In the genomic region with DNA sequence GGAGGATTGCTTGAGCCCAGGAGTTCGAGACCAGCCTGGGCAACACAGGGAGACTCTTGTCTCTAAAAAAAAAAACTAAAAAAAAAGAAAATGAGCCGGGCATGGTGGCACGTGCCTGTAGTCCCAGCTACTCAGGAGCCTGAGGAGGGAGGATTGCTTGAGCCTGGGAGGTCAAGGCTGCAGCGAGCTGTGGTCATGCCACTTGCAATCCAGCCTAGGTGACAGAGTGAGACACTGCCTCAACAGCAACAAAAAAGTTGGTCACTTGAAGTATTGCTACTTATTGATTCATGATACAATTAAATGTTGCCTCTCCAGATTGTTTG, we compare ENCODE assay signal across 11 cellular contexts. TPM values are rescaled to one million over a fixed set of nuclear protein-coding genes. Genes with fewer than 3 reads are reported as not detected.
DNase-seq lines count a peak whose midpoint lies in the region; ATAC-seq and TF ChIP-seq lines count a peak whose summit lies in the region.
"Had no signal": no experiment of that assay in that cellular context is flagged by ENCODE, and none has a peak within 500 bp of the region (broad histone marks: within the 10 kb centered on the region; RNA-seq: fewer than 3 reads in every experiment).

No MANE protein-coding gene starts in this region.

- no peak for DNase-seq in A673 (ENCODE audit: low spot score)
- no peak for DNase-seq in HAP-1 (ENCODE audit: low spot score in 2 of 2)
- no peak for DNase-seq in activated T-helper 2 cell treated with anti-CD3 and anti-CD28 coated beads, Interferon-gamma antibody, Interleukin-2, Interleukin-4, amounts not matched to agents 10 μg/mL and 5 μg/mL and 100 μg/mL, durations not matched to agents 14 hours and 24 hours and 36 hours (ENCODE audit: low spot score)
- DNase-seq in NCI-H345 (lab: John Stamatoyannopoulos, UW), result no peak
- DNase-seq in stimulated activated CD4-positive, alpha-beta T cell treated with anti-CD3 and anti-CD28 coated beads, Interleukin-2, amount 100 ng/mL, for 24 hours, result no peak
- DNase-seq in stimulated activated naive CD4-positive, alpha-beta T cell (lab: John Stamatoyannopoulos, UW), result no peak
- DNase-seq: activated gamma-delta T cell treated with Interleukin-2 at 50 U/mL for 16 hours, immature natural killer cell, NCI-H2029 treated with DMSO at 0.1 percent for 48 hours had no signal

- H3K4me1 Mint-ChIP-seq in activated T-helper 2 cell treated with anti-CD3 and anti-CD28 coated beads, Interferon-gamma antibody, Interleukin-2, Interleukin-4, amounts not matched to agents 10 μg/mL and 5 μg/mL and 100 μg/mL, durations not matched to agents 14 hours and 24 hours and 36 hours (ENCODE audit: low read depth), result peaks cover 7% of the 10 kb centered on the region
- H3K4me1 Mint-ChIP-seq: immature natural killer cell had no signal

- peaks cover 5% of the 10 kb centered on the region for H3K27me3 Mint-ChIP-seq in activated T-helper 2 cell treated with anti-CD3 and anti-CD28 coated beads, Interferon-gamma antibody, Interleukin-2, Interleukin-4, amounts not matched to agents 10 μg/mL and 5 μg/mL and 100 μg/mL, durations not matched to agents 14 hours and 24 hours and 36 hours (ENCODE audit: low read depth)

- peak overlapping the region; percentile 54 for H3K4me3 Mint-ChIP-seq in activated T-helper 2 cell treated with anti-CD3 and anti-CD28 coated beads, Interferon-gamma antibody, Interleukin-2, Interleukin-4, amounts not matched to agents 10 μg/mL and 5 μg/mL and 100 μg/mL, durations not matched to agents 14 hours and 24 hours and 36 hours (ENCODE audit: low read depth)
- H3K4me3 Mint-ChIP-seq: immature natural killer cell had no signal

- intact Hi-C loops in A673 (cut with micrococcal nuclease; ENCODE audit: unreplicated experiment), result loop anchor here (2.0 kb wide), 1 partner anchor 58 kb away; the partner anchor contains the start of gene CXADR
- intact Hi-C loops in activated T-helper 2 cell treated with anti-CD3 and anti-CD28 coated beads, Interferon-gamma antibody, Interleukin-2, Interleukin-4, amounts not matched to agents 10 μg/mL and 5 μg/mL and 100 μg/mL, durations not matched to agents 14 hours and 24 hours and 36 hours (cut with micrococcal nuclease), result no loop called here

- no peaks in the 10 kb centered on the region for H3K27me3 ChIP-seq in A673 (replicated peaks; ENCODE audit: insufficient read depth, low read depth, low read length, poor library complexity)
- H3K27me3 ChIP-seq in HAP-1 (ENCODE audit: low read depth), result no peaks in the 10 kb centered on the region
- H3K27me3 ChIP-seq in iPS-20b (ENCODE audit: insufficient read depth, low read length), result no peaks in the 10 kb centered on the region

- TF ChIP-seq CTCF in A673 (conservative IDR thresholded peaks at IDR 0.05; ENCODE audit: low read depth, low read length), result no peak

- H3K27ac ChIP-seq in A673 (ENCODE audit: low read depth, low read length, poor library complexity, severe bottlenecking), result peak overlapping the region; percentile 14
- no peak overlapping the region for H3K27ac ChIP-seq in iPS-20b (ENCODE audit: low read length)

- H3K4me3 ChIP-seq in A673 (ENCODE audit: low read depth, low read length, poor library complexity, severe bottlenecking), result peak overlapping the region; percentile 39
- peak overlapping the region; percentile 31 for H3K4me3 ChIP-seq in HAP-1
- peak overlapping the region; percentile 60 for H3K4me3 ChIP-seq in iPS-20b (ENCODE audit: low read length)

- peak overlapping the region; percentile 65; the same call in 1 of the 2 replicates for H3K9ac ChIP-seq in iPS-20b (ENCODE audit: low read depth, low read length)

- H3K27ac Mint-ChIP-seq in activated T-helper 2 cell treated with anti-CD3 and anti-CD28 coated beads, Interferon-gamma antibody, Interleukin-2, Interleukin-4, amounts not matched to agents 10 μg/mL and 5 μg/mL and 100 μg/mL, durations not matched to agents 14 hours and 24 hours and 36 hours, result no peak overlapping the region
- H3K27ac Mint-ChIP-seq: immature natural killer cell had no signal

- CTCF ChIA-PET in A673 (lab: Charles Lee), result no interaction called here

- no peaks in the 10 kb centered on the region for H3K36me3 Mint-ChIP-seq in activated T-helper 2 cell treated with anti-CD3 and anti-CD28 coated beads, Interferon-gamma antibody, Interleukin-2, Interleukin-4, amounts not matched to agents 10 μg/mL and 5 μg/mL and 100 μg/mL, durations not matched to agents 14 hours and 24 hours and 36 hours (ENCODE audit: low read depth)
- H3K36me3 Mint-ChIP-seq: immature natural killer cell had no signal

- no peaks in the 10 kb centered on the region for H3K4me1 ChIP-seq in A673 (ENCODE audit: insufficient read depth, low read length, poor library complexity, severe bottlenecking)
- H3K4me1 ChIP-seq in HAP-1, result 0 out of 2 replicates have a peak, but pooled peaks cover 3% of the 10 kb centered on the region
- peaks cover 4% of the 10 kb centered on the region; the same call in 1 of the 2 replicates for H3K4me1 ChIP-seq in iPS-20b (ENCODE audit: insufficient read depth, low read length)

- BruUV-seq in A673 (replicated peaks; lab: Mats Ljungman, UMichigan), result no TSS peak

- no peaks in the 10 kb centered on the region for H3K9me3 ChIP-seq in A673 (ENCODE audit: low read depth, low read length, poor library complexity, severe bottlenecking)
- H3K9me3 ChIP-seq in HAP-1, result no peaks in the 10 kb centered on the region
- no peaks in the 10 kb centered on the region for H3K9me3 ChIP-seq in iPS-20b (ENCODE audit: insufficient read depth, low read depth, low read length)

- no peak for ATAC-seq in GM18861 (IDR thresholded peaks at IDR 0.05; ENCODE audit: unreplicated experiment)

- H3K36me3 ChIP-seq in A673 (ENCODE audit: insufficient read depth, low read length, poor library complexity, severe bottlenecking) (no peaks in the 10 kb centered on the region), HAP-1 (replicated peaks) (no peaks in the 10 kb centered on the region), iPS-20b (ENCODE audit: insufficient read depth, low read depth, low read length) (no peaks in the 10 kb centered on the region)

- H3K9me3 Mint-ChIP-seq in activated T-helper 2 cell treated with anti-CD3 and anti-CD28 coated beads, Interferon-gamma antibody, Interleukin-2, Interleukin-4, amounts not matched to agents 10 μg/mL and 5 μg/mL and 100 μg/mL, durations not matched to agents 14 hours and 24 hours and 36 hours, result no peaks in the 10 kb centered on the region

- POLR2A ChIA-PET in A673 (lab: Charles Lee; ENCODE audit: low non-redundant PET), result no interaction called here

- in situ Hi-C loops in HAP-1 (cut with MboI; ENCODE audit: low sequenced_read_pairs), result no loop called here

RNA-seq across cellular contexts. Expression of gene CXADR, which starts 57.9 kb away (rescaled TPM):
- 15.2 and 17.7 TPM in 2 replicates for total RNA-seq in A673 (2021)
- total RNA-seq in activated T-helper 2 cell treated with anti-CD3 and anti-CD28 coated beads, Interferon-gamma antibody, Interleukin-2, Interleukin-4, amounts not matched to agents 10 μg/mL and 5 μg/mL and 100 μg/mL, durations not matched to agents 14 hours and 24 hours and 36 hours, result 0.39 and 0.64 TPM in 2 replicates
